Comparison of ENCODE assay signal across 21 cellular contexts in the genomic region with DNA sequence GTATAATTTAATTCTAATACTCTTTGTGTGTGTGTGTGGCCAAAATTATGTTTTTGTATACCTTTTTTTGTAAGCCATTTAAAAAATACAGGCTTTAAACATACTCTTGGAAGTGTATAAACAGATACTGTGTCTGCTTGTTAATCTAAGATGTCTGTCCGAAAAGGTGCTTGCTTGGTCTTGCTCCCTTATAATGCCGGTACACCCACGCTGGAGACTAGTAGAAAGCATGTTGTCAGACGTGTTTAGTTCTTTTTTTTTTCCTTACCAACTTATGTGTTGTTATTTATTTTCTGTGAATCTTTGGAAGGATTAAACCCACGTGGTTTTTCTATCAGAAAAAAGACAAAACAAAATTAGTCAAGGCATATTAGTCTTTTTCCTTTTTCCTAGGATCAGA.
"Had no signal": no experiment of that assay in that cellular context is flagged by ENCODE, and none has a peak within 500 bp of the region (broad histone marks: within the 10 kb centered on the region; RNA-seq: fewer than 3 reads in every experiment).

No MANE protein-coding gene starts in this region.

- H3K27me3 ChIP-seq: right atrium auricular region had no signal

- H3K27me3 Mint-ChIP-seq: activated CD4-positive, alpha-beta T cell treated with anti-CD3 and anti-CD28 coated beads, Interleukin-2, amount 10 ng/mL, durations not matched to agents 24 days and 14 days; activated naive CD8-positive, alpha-beta T cell; memory B cell; natural killer cell treated with Interleukin-12 subunit alpha and Interleukin-12 subunit beta and Interleukin-15 and Interleukin-18, amount 100 ng/mL, for 72 hours had no signal

- H3K36me3 ChIP-seq: right atrium auricular region had no signal

- H3K9me3 Mint-ChIP-seq: activated CD4-positive, alpha-beta T cell treated with anti-CD3 and anti-CD28 coated beads, Interleukin-2, amount 10 ng/mL, durations not matched to agents 24 days and 14 days; memory B cell; natural killer cell treated with Interleukin-12 subunit alpha and Interleukin-12 subunit beta and Interleukin-15 and Interleukin-18, amount 100 ng/mL, for 72 hours had no signal

- H3K36me3 Mint-ChIP-seq: natural killer cell treated with Interleukin-12 subunit alpha and Interleukin-12 subunit beta and Interleukin-15 and Interleukin-18, amount 100 ng/mL, for 72 hours had no signal

- ATAC-seq: natural killer cell treated with Interleukin-12 subunit alpha and Interleukin-12 subunit beta and Interleukin-15 and Interleukin-18, amount 100 ng/mL, for 72 hours; stimulated activated naive CD8-positive, alpha-beta T cell treated with anti-CD3 and anti-CD28 coated beads, Interleukin-15, Interleukin-2, amounts not matched to agents 100 U/mL and 50 U/mL, for 24 hours had no signal

- H3K4me3 ChIP-seq: left ventricle myocardium inferior, right atrium auricular region had no signal

- H3K4me3 Mint-ChIP-seq: activated CD4-positive, alpha-beta T cell treated with anti-CD3 and anti-CD28 coated beads, Interleukin-2, amount 10 ng/mL, durations not matched to agents 24 days and 14 days; activated naive CD8-positive, alpha-beta T cell; memory B cell; natural killer cell treated with Interleukin-12 subunit alpha and Interleukin-12 subunit beta and Interleukin-15 and Interleukin-18, amount 100 ng/mL, for 72 hours had no signal

- H3K27ac Mint-ChIP-seq: activated CD4-positive, alpha-beta T cell treated with anti-CD3 and anti-CD28 coated beads, Interleukin-2, amount 10 ng/mL, durations not matched to agents 24 days and 14 days; activated naive CD8-positive, alpha-beta T cell; memory B cell; natural killer cell treated with Interleukin-12 subunit alpha and Interleukin-12 subunit beta and Interleukin-15 and Interleukin-18, amount 100 ng/mL, for 72 hours had no signal

- FAIRE-seq: small intestine, TTC549 had no signal

- DNase-seq: activated CD4-positive, alpha-beta T cell treated with anti-CD3 and anti-CD28 coated beads, Interleukin-2, amount 10 ng/mL, durations not matched to agents 24 days and 14 days; activated CD4-positive, CD25-positive, alpha-beta regulatory T cell; activated CD8-positive, alpha-beta memory T cell treated with anti-CD3 and anti-CD28 coated beads, Interleukin-2, amount 50 U/mL, for 48 hours; activated gamma-delta T cell treated with Interleukin-2 at 50 U/mL for 16 hours; amniotic stem cell; central memory CD4-positive, alpha-beta T cell; cortex of kidney; effector memory CD4-positive, alpha-beta T cell; hypothalamus; left ventricle myocardium inferior; nucleus accumbens; small intestine; stimulated activated CD4-positive, alpha-beta T cell treated with anti-CD3 and anti-CD28 coated beads, Interleukin-4, amount 100 ng/mL, for 4 hours; stimulated activated CD8-positive, alpha-beta memory T cell treated with anti-CD3 and anti-CD28 coated beads, Interleukin-4, amount 100 ng/mL, for 48 hours; stimulated activated naive CD8-positive, alpha-beta T cell treated with anti-CD3 and anti-CD28 coated beads, Interleukin-15, Interleukin-2, amounts not matched to agents 100 U/mL and 50 U/mL, for 24 hours; SW 1271 had no signal

- H3K9me3 ChIP-seq: left ventricle myocardium inferior, right atrium auricular region had no signal

- H3K27ac ChIP-seq: left ventricle myocardium inferior, right atrium auricular region had no signal
